In genomic region chr7:4610768-4611467, GRCh38 we compare ENCODE assay signal across 8 cellular contexts.
DNase-seq lines count a peak whose midpoint lies in the region; ATAC-seq and TF ChIP-seq lines count a peak whose summit lies in the region.

No MANE protein-coding gene starts in this region.

- H3K27me3 ChIP-seq in H7 (ENCODE audit: control insufficient read depth, insufficient read depth, low read length) (no peaks in the 10 kb centered on the region), brain microvascular endothelial cell (replicated peaks) (no peaks in the 10 kb centered on the region)

- ATAC-seq in GM19023 (IDR thresholded peaks at IDR 0.05; ENCODE audit: unreplicated experiment): no peak

- H3K27ac ChIP-seq in brain microvascular endothelial cell: no peak overlapping the region

- in situ Hi-C loops in brain microvascular endothelial cell (cut with HindIII; ENCODE audit: low pct_ligation_motif_present, low sequenced_read_pairs): no loop called here

- TF ChIP-seq CTCF in brain microvascular endothelial cell (IDR thresholded peaks at IDR 0.05; ENCODE audit: low read depth, low read length, missing control alignments): peak; percentile 81

- peak; percentile 71 for DNase-seq in EH (ENCODE audit: low read depth)
- peak; percentile 75 for DNase-seq in H7
- peak; percentile 53 for DNase-seq in NCI-H146 treated with DMSO at 0.1 percent for 48 hours (lab: John Stamatoyannopoulos, UW; ENCODE audit: unreplicated experiment)
- peak; percentile 34 for DNase-seq in T-helper 9 cell
- DNase-seq in brain microvascular endothelial cell: peak; percentile 69
- peak; percentile 67 for DNase-seq in iris pigment epithelial cell (ENCODE audit: low read depth)
- peak; percentile 31 for DNase-seq in stimulated activated CD4-positive, alpha-beta T cell treated with anti-CD3 and anti-CD28 coated beads, Interleukin-2, amount 100 ng/mL, for 4 hours (ENCODE audit: low read depth)

- no peaks in the 10 kb centered on the region for H3K36me3 ChIP-seq in H7 (replicated peaks; ENCODE audit: control insufficient read depth, insufficient read depth, low read length)
- no peaks in the 10 kb centered on the region for H3K36me3 ChIP-seq in brain microvascular endothelial cell (replicated peaks)

- no peak overlapping the region for H3K4me3 ChIP-seq in H7 (ENCODE audit: insufficient read depth, low read depth, low read length)
- no peak overlapping the region for H3K4me3 ChIP-seq in brain microvascular endothelial cell (ENCODE audit: low read depth, low read length)
